ENCODE assay signal across 1 cellular context in genomic region chr10:118725784-118726507, GRCh38.
TF ChIP-seq lines count a peak whose summit lies in the region.

No MANE protein-coding gene starts in this region.

TF ChIP-seq in SK-N-SH treated with all-trans-retinoic acid at 6 μM for 48 hours, 23 proteins besides CTCF, POLR2A, EP300 and RAD21 (continued from another document):
- no peak for TF ChIP-seq CSDC2 (CRISPR knock-in tag; IDR thresholded peaks at IDR 0.05)
- TF ChIP-seq CSRNP3 (CRISPR knock-in tag; IDR thresholded peaks at IDR 0.05): peak; percentile 66; the same call in 1 of the 2 replicates
- TF ChIP-seq ZNF8 (CRISPR knock-in tag; IDR thresholded peaks at IDR 0.05): no peak
- no peak for TF ChIP-seq OSR1 (CRISPR knock-in tag; IDR thresholded peaks at IDR 0.05)
- no peak for TF ChIP-seq PATZ1 (CRISPR knock-in tag; IDR thresholded peaks at IDR 0.05; ENCODE audit: borderline replicate concordance)
- TF ChIP-seq SNAI2 (CRISPR knock-in tag; IDR thresholded peaks at IDR 0.05): no peak
- TF ChIP-seq ZFP30 (CRISPR knock-in tag; IDR thresholded peaks at IDR 0.05): no peak
- TF ChIP-seq ESRRG (CRISPR knock-in tag; IDR thresholded peaks at IDR 0.05): no peak
- TF ChIP-seq ZC3H10 (CRISPR knock-in tag; IDR thresholded peaks at IDR 0.05): no peak
- TF ChIP-seq TCF4 (CRISPR knock-in tag; IDR thresholded peaks at IDR 0.05; ENCODE audit: borderline replicate concordance): peak; percentile 95
- peak; percentile 41 for TF ChIP-seq ISL1 (CRISPR knock-in tag; IDR thresholded peaks at IDR 0.05)
